1 cellular context compared by ENCODE assay signal in genomic region chr4:110641218-110641617, GRCh38.
TF ChIP-seq lines count a peak whose summit lies in the region.

No MANE protein-coding gene starts in this region.

TF ChIP-seq in endothelial cell of umbilical vein, 7 proteins besides CTCF, POLR2A, EP300 and RAD21:
- peak; percentile 73 for TF ChIP-seq EZH2 (IDR thresholded peaks at IDR 0.05; ENCODE audit: borderline replicate concordance, low read depth, low read length, severe bottlenecking)
- TF ChIP-seq GATA2 (IDR thresholded peaks at IDR 0.05; ENCODE audit: insufficient read depth, insufficient read length, low read depth, low read length): no peak
